Comparison of ENCODE assay signal across 1 cellular context in genomic region chr10:96044686-96045085, GRCh38.
TF ChIP-seq lines count a peak whose summit lies in the region.

No MANE protein-coding gene starts in this region.

TF ChIP-seq in HepG2, 621 proteins besides CTCF, POLR2A, EP300 and RAD21 (continued from another document):
- 0 out of 2 replicates have a peak, but pooled peaks have one; percentile 9 for TF ChIP-seq ZNF138 (CRISPR knock-in tag; IDR thresholded peaks at IDR 0.05; ENCODE audit: low read depth)
